Comparison of ENCODE assay signal across 19 cellular contexts in the genomic region with DNA sequence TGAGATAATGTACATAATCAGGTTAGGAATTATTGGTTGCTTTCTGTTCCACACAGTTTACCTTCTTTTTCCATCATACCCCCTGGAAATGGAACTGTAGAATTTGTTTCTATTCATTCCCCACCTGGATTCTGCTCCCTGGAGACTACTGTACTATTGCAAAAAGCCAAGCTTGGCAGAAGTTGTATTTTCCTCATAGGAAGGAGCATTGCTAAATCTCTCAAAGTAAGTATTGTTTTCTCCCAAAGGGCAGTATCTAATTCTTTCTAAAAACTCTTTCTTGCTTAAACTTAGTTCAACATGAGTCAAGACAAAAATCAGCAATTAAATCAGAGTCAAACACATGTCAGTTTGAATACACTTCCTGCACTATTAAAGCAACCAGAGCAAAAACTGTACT.
"Had no signal": no experiment of that assay in that cellular context is flagged by ENCODE, and none has a peak within 500 bp of the region (broad histone marks: within the 10 kb centered on the region; RNA-seq: fewer than 3 reads in every experiment).

No MANE protein-coding gene starts in this region.

- H3K4me3 ChIP-seq: coronary artery, heart right ventricle, left lung, SJSA1, tibial nerve had no signal

- H3K4me3 Mint-ChIP-seq: activated CD4-positive, alpha-beta memory T cell treated with anti-CD3 and anti-CD28 coated beads, Interleukin-2, amount 10 ng/mL, durations not matched to agents 7 days and 5 days; activated CD4-positive, alpha-beta T cell treated with anti-CD3 and anti-CD28 coated beads for 36 hours; activated naive CD8-positive, alpha-beta T cell treated with anti-CD3 and anti-CD28 coated beads, Interleukin-2, amount 10 ng/mL, durations not matched to agents 7 days and 5 days; activated T-cell treated with anti-CD3 and anti-CD28 coated beads, Interleukin-2, amount 50 U/mL, for 72 hours; neural crest cell; T-cell had no signal

- H3K4me1 ChIP-seq: left lung, SJSA1 had no signal

- H3K27ac Mint-ChIP-seq: activated CD4-positive, alpha-beta memory T cell treated with anti-CD3 and anti-CD28 coated beads, Interleukin-2, amount 10 ng/mL, durations not matched to agents 7 days and 5 days; activated CD4-positive, alpha-beta T cell treated with anti-CD3 and anti-CD28 coated beads for 36 hours; activated naive CD8-positive, alpha-beta T cell treated with anti-CD3 and anti-CD28 coated beads, Interleukin-2, amount 10 ng/mL, durations not matched to agents 7 days and 5 days; activated T-cell treated with anti-CD3 and anti-CD28 coated beads, Interleukin-2, amount 50 U/mL, for 72 hours; T-cell had no signal

- H3K36me3 Mint-ChIP-seq: activated naive CD8-positive, alpha-beta T cell treated with anti-CD3 and anti-CD28 coated beads, Interleukin-2, amount 10 ng/mL, durations not matched to agents 7 days and 5 days; T-cell had no signal

- H3K4me1 Mint-ChIP-seq: activated CD4-positive, alpha-beta memory T cell treated with anti-CD3 and anti-CD28 coated beads, Interleukin-2, amount 10 ng/mL, durations not matched to agents 7 days and 5 days; activated CD4-positive, alpha-beta T cell treated with anti-CD3 and anti-CD28 coated beads for 36 hours; activated naive CD8-positive, alpha-beta T cell treated with anti-CD3 and anti-CD28 coated beads, Interleukin-2, amount 10 ng/mL, durations not matched to agents 7 days and 5 days; T-cell had no signal

- DNase-seq: activated CD4-positive, alpha-beta memory T cell treated with anti-CD3 and anti-CD28 coated beads, Interleukin-2, amount 10 ng/mL, durations not matched to agents 7 days and 5 days; activated CD4-positive, alpha-beta T cell treated with anti-CD3 and anti-CD28 coated beads for 36 hours; activated gamma-delta T cell treated with Interleukin-2 at 50 U/mL for 16 hours; activated naive CD8-positive, alpha-beta T cell treated with anti-CD3 and anti-CD28 coated beads, Interleukin-2, amount 10 ng/mL, durations not matched to agents 7 days and 5 days; activated T-cell treated with anti-CD3 and anti-CD28 coated beads, Interleukin-2, amount 50 U/mL, for 72 hours; aorta; caudate nucleus; effector CD8-positive, alpha-beta T cell; left lung; mesenchymal stem cell; small intestine; T-cell; T1000 had no signal

- H3K9me3 ChIP-seq: heart right ventricle, left lung, SJSA1, tibial nerve had no signal

- H3K27me3 ChIP-seq: heart right ventricle, left lung, SJSA1, tibial nerve had no signal

- H3K9me3 Mint-ChIP-seq: activated CD4-positive, alpha-beta memory T cell treated with anti-CD3 and anti-CD28 coated beads, Interleukin-2, amount 10 ng/mL, durations not matched to agents 7 days and 5 days; activated naive CD8-positive, alpha-beta T cell treated with anti-CD3 and anti-CD28 coated beads, Interleukin-2, amount 10 ng/mL, durations not matched to agents 7 days and 5 days; activated T-cell treated with anti-CD3 and anti-CD28 coated beads, Interleukin-2, amount 50 U/mL, for 72 hours; neural crest cell; T-cell had no signal

- ATAC-seq: activated CD4-positive, alpha-beta T cell treated with anti-CD3 and anti-CD28 coated beads for 36 hours; activated T-cell treated with anti-CD3 and anti-CD28 coated beads, Interleukin-2, amount 50 U/mL, for 72 hours; left lung; T-cell had no signal

- H3K27ac ChIP-seq: coronary artery, left lung, SJSA1, VCaP had no signal

- H3K27me3 Mint-ChIP-seq: activated CD4-positive, alpha-beta memory T cell treated with anti-CD3 and anti-CD28 coated beads, Interleukin-2, amount 10 ng/mL, durations not matched to agents 7 days and 5 days; activated CD4-positive, alpha-beta T cell treated with anti-CD3 and anti-CD28 coated beads for 36 hours had no signal
